1 cellular context compared by ENCODE assay signal in the genomic region with DNA sequence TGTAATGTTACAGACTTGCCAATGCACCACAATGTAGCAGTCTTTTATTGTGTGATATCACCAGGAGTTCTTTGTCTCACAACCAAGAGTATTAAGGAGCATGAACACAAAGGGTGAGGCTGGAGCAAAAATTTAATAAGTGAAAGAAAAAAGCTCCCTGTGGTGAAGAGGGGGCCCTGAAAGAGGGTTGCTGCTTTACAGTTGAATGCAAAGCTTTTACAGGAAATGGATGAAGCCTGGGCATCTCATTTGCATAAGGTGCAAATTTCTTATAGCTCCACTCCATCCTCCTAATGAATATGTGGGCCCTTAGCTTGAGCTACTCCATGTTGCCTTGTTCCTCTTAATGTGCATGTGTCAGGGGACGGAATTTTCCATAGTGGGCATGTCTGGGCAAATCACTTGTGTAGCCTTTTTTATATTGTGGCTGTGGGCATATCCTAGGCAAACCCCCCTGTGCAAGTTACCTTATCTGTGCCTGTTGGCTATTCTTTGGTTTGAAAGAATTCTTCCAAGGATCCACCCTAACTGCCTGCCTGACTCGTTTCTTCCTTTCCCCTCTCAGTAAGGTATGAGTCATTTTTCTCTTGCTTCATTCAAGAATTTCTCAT.
TF ChIP-seq lines count a peak whose summit lies in the region.

No MANE protein-coding gene starts in this region.

TF ChIP-seq in GM23338, 12 proteins besides CTCF, POLR2A, EP300 and RAD21:
- TF ChIP-seq EZH2phosphoT487 (IDR thresholded peaks at IDR 0.05; ENCODE audit: unreplicated experiment) (no peak), STAT1 (IDR thresholded peaks at IDR 0.05; ENCODE audit: unreplicated experiment) (no peak), ZNF331 (CRISPR knock-in tag; IDR thresholded peaks at IDR 0.05; ENCODE audit: low read depth) (no peak)
- TF ChIP-seq, protein P1, sequence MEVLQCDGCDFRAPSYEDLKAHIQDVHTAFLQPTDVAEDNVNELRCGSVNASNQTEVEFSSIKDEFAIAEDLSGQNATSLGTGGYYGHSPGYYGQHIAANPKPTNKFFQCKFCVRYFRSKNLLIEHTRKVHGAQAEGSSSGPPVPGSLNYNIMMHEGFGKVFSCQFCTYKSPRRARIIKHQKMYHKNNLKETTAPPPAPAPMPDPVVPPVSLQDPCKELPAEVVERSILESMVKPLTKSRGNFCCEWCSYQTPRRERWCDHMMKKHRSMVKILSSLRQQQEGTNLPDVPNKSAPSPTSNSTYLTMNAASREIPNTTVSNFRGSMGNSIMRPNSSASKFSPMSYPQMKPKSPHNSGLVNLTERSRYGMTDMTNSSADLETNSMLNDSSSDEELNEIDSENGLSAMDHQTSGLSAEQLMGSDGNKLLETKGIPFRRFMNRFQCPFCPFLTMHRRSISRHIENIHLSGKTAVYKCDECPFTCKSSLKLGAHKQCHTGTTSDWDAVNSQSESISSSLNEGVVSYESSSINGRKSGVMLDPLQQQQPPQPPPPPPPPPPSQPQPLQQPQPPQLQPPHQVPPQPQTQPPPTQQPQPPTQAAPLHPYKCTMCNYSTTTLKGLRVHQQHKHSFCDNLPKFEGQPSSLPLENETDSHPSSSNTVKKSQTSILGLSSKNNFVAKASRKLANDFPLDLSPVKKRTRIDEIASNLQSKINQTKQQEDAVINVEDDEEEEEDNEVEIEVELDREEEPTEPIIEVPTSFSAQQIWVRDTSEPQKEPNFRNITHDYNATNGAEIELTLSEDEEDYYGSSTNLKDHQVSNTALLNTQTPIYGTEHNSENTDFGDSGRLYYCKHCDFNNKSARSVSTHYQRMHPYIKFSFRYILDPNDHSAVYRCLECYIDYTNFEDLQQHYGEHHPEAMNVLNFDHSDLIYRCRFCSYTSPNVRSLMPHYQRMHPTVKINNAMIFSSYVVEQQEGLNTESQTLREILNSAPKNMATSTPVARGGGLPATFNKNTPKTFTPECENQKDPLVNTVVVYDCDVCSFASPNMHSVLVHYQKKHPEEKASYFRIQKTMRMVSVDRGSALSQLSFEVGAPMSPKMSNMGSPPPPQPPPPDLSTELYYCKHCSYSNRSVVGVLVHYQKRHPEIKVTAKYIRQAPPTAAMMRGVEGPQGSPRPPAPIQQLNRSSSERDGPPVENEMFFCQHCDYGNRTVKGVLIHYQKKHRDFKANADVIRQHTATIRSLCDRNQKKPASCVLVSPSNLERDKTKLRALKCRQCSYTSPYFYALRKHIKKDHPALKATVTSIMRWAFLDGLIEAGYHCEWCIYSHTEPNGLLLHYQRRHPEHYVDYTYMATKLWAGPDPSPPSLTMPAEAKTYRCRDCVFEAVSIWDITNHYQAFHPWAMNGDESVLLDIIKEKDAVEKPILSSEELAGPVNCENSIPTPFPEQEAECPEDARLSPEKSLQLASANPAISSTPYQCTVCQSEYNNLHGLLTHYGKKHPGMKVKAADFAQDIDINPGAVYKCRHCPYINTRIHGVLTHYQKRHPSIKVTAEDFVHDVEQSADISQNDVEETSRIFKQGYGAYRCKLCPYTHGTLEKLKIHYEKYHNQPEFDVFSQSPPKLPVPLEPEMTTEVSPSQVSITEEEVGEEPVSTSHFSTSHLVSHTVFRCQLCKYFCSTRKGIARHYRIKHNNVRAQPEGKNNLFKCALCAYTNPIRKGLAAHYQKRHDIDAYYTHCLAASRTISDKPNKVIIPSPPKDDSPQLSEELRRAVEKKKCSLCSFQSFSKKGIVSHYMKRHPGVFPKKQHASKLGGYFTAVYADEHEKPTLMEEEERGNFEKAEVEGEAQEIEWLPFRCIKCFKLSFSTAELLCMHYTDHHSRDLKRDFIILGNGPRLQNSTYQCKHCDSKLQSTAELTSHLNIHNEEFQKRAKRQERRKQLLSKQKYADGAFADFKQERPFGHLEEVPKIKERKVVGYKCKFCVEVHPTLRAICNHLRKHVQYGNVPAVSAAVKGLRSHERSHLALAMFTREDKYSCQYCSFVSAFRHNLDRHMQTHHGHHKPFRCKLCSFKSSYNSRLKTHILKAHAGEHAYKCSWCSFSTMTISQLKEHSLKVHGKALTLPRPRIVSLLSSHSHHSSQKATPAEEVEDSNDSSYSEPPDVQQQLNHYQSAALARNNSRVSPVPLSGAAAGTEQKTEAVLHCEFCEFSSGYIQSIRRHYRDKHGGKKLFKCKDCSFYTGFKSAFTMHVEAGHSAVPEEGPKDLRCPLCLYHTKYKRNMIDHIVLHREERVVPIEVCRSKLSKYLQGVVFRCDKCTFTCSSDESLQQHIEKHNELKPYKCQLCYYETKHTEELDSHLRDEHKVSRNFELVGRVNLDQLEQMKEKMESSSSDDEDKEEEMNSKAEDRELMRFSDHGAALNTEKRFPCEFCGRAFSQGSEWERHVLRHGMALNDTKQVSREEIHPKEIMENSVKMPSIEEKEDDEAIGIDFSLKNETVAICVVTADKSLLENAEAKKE (CRISPR knock-in tag; IDR thresholded peaks at IDR 0.05) = no peak
